In genomic region chr9:128324401-128324800, GRCh38 we compare ENCODE assay signal across 12 cellular contexts. TPM values are rescaled to one million over a fixed set of nuclear protein-coding genes. Genes with fewer than 3 reads are reported as not detected.
DNase-seq lines count a peak whose midpoint lies in the region; ATAC-seq and TF ChIP-seq lines count a peak whose summit lies in the region.
"Had no signal": no experiment of that assay in that cellular context is flagged by ENCODE, and none has a peak within 500 bp of the region (broad histone marks: within the 10 kb centered on the region; RNA-seq: fewer than 3 reads in every experiment).

No MANE protein-coding gene starts in this region.

- H4K20me1 ChIP-seq in BLaER1 treated with 17β-estradiol and CSF1 and Interleukin-3, amounts not matched to agents 10 nM and 100 nM = peaks cover 0 to 25% (median 9%) of the 10 kb centered on the region in 11 experiments; a peak in 6 of 22 replicates
- H4K20me1 ChIP-seq in GM23248 (ENCODE audit: insufficient read depth) = no peaks in the 10 kb centered on the region

- no peaks in the 10 kb centered on the region for H3K9me2 ChIP-seq in GM23248 (ENCODE audit: insufficient read depth)

- H3K4me3 Mint-ChIP-seq in activated CD8-positive, alpha-beta T cell treated with anti-CD3 and anti-CD28 coated beads for 36 hours = peak overlapping the region; percentile 99
- peak overlapping the region; percentile 25 to 99 (median 92) for H3K4me3 Mint-ChIP-seq in naive thymus-derived CD4-positive, alpha-beta T cell

- peak overlapping the region in 10 of 11 experiments; percentile 82 to 96 (median 90); a peak in 16 of 22 replicates for H3K27ac ChIP-seq in BLaER1 treated with 17β-estradiol and CSF1 and Interleukin-3, amounts not matched to agents 10 nM and 100 nM
- H3K27ac ChIP-seq in GM23248 (no peak overlapping the region), heart right ventricle (no peak overlapping the region)
- no peak overlapping the region for H3K27ac ChIP-seq in naive thymus-derived CD4-positive, alpha-beta T cell (ENCODE audit: low read depth, low read length)

- no peak for TF ChIP-seq CTCF in activated CD8-positive, alpha-beta T cell treated with anti-CD3 and anti-CD28 coated beads for 36 hours (IDR thresholded peaks at IDR 0.05)
- no peak for TF ChIP-seq CTCF in heart right ventricle (IDR thresholded peaks at IDR 0.05)

- H3K36me3 ChIP-seq in BLaER1 treated with 17β-estradiol and CSF1 and Interleukin-3, amounts not matched to agents 10 nM and 100 nM = peaks cover 34 to 74% (median 52%) of the 10 kb centered on the region in 11 experiments
- H3K36me3 ChIP-seq in GM23248 (ENCODE audit: low read depth) (0 out of 2 replicates have a peak, but pooled peaks cover 9% of the 10 kb centered on the region), heart right ventricle (peaks cover 0 to 65% (median 0%) of the 10 kb centered on the region in 9 donors)
- H3K36me3 ChIP-seq in naive thymus-derived CD4-positive, alpha-beta T cell (ENCODE audit: control insufficient read depth in 2 of 3, insufficient read depth in 3 of 3, low read length in 3 of 3) = peaks cover 0 to 36% (median 11%) of the 10 kb centered on the region in 3 experiments

- 100% methylated on average over 1 of the region's 1 CpG for WGBS in GM23248 (ENCODE audit: low coverage in 1 of 2, low lambda C conversion rate in 2 of 2, missing lambda C conversion rate in 2 of 2), 2 experiments
- 98 to 100% methylated on average over 1 of the region's 1 CpG for WGBS in heart right ventricle, 2 donors

- no peaks in the 10 kb centered on the region for H3K27me3 Mint-ChIP-seq in activated CD8-positive, alpha-beta T cell treated with anti-CD3 and anti-CD28 coated beads for 36 hours
- peaks cover 0 to 2% (median 0%) of the 10 kb centered on the region in 5 donors for H3K27me3 Mint-ChIP-seq in naive thymus-derived CD4-positive, alpha-beta T cell

- H2AFZ ChIP-seq in GM23248 = no peak overlapping the region

- H3K4me1 ChIP-seq in BLaER1 treated with 17β-estradiol and CSF1 and Interleukin-3, amounts not matched to agents 10 nM and 100 nM = peaks cover 22 to 45% (median 40%) of the 10 kb centered on the region in 10 experiments
- H3K4me1 ChIP-seq in GM23248 (ENCODE audit: insufficient read depth) (peaks cover 13% of the 10 kb centered on the region), heart right ventricle (peaks cover 8 to 44% (median 35%) of the 10 kb centered on the region in 9 donors)
- H3K4me1 ChIP-seq in naive thymus-derived CD4-positive, alpha-beta T cell (ENCODE audit: control insufficient read depth in 2 of 2, insufficient read depth in 2 of 2, low read length in 2 of 2) = peaks cover 10 to 13% of the 10 kb centered on the region in 2 donors

- DNase-seq in GM23248 (no peak), HuH-7.5 (ENCODE audit: low spot score) (no peak), foreskin melanocyte (no peak), heart right ventricle (no peak)
- DNase-seq in activated CD8-positive, alpha-beta T cell treated with anti-CD3 and anti-CD28 coated beads for 36 hours = no peak
- no peak for DNase-seq in naive thymus-derived CD4-positive, alpha-beta T cell
- DNase-seq: head of caudate nucleus, NCI-H1048, Peyer's patch, T1000 had no signal

- H3K9me3 Mint-ChIP-seq in activated CD8-positive, alpha-beta T cell treated with anti-CD3 and anti-CD28 coated beads for 36 hours = no peaks in the 10 kb centered on the region
- H3K9me3 Mint-ChIP-seq in naive thymus-derived CD4-positive, alpha-beta T cell = peaks cover 0 to 5% (median 0%) of the 10 kb centered on the region in 11 donors

- in situ Hi-C loops in GM23248 (cut with MboI) = no loop called here

- peaks cover 73% of the 10 kb centered on the region for H3K79me2 ChIP-seq in GM23248 (ENCODE audit: insufficient read depth)

- H3K4me1 Mint-ChIP-seq in activated CD8-positive, alpha-beta T cell treated with anti-CD3 and anti-CD28 coated beads for 36 hours (ENCODE audit: low read depth) = peaks cover 24% of the 10 kb centered on the region
- H3K4me1 Mint-ChIP-seq in naive thymus-derived CD4-positive, alpha-beta T cell = peaks cover 4 to 45% (median 29%) of the 10 kb centered on the region in 7 donors

- H3K27ac Mint-ChIP-seq in activated CD8-positive, alpha-beta T cell treated with anti-CD3 and anti-CD28 coated beads for 36 hours = peak overlapping the region; percentile 34
- H3K27ac Mint-ChIP-seq in naive thymus-derived CD4-positive, alpha-beta T cell = peak overlapping the region in 4 of 9 donors; percentile 12 to 97 (median 36)

- POLR2A ChIA-PET in activated CD8-positive, alpha-beta T cell treated with anti-CD3 and anti-CD28 coated beads for 36 hours (lab: Charles Lee) = interaction anchor here (0.8 kb wide), 1 partner anchor 17 kb away, joined by 3 read pairs; no protein-coding TSS in a partner anchor
- POLR2A ChIA-PET in naive thymus-derived CD4-positive, alpha-beta T cell (lab: Charles Lee) = interaction anchor here (0.9 to 1.2 kb wide), 2 partner anchors 15 to 17 kb away, joined by 3 to 5 read pairs; no protein-coding TSS in a partner anchor

- peak overlapping the region in 10 of 11 experiments; percentile 83 to 95 (median 90); a peak in 20 of 22 replicates for H3K9ac ChIP-seq in BLaER1 treated with 17β-estradiol and CSF1 and Interleukin-3, amounts not matched to agents 10 nM and 100 nM
- peak overlapping the region; percentile 88 for H3K9ac ChIP-seq in GM23248

- peaks cover 9% of the 10 kb centered on the region for H3K36me3 Mint-ChIP-seq in activated CD8-positive, alpha-beta T cell treated with anti-CD3 and anti-CD28 coated beads for 36 hours (ENCODE audit: low read depth)
- H3K36me3 Mint-ChIP-seq in naive thymus-derived CD4-positive, alpha-beta T cell = peaks cover 0 to 10% (median 2%) of the 10 kb centered on the region in 5 donors

- peak overlapping the region in 7 of 10 experiments; percentile 89 to 97 (median 96); a peak in 10 of 20 replicates for H3K4me3 ChIP-seq in BLaER1 treated with 17β-estradiol and CSF1 and Interleukin-3, amounts not matched to agents 10 nM and 100 nM
- no peak overlapping the region for H3K4me3 ChIP-seq in GM23248
- H3K4me3 ChIP-seq in naive thymus-derived CD4-positive, alpha-beta T cell (ENCODE audit: low read length) = no peak overlapping the region
- no peak overlapping the region for H3K4me3 ChIP-seq in heart right ventricle

- H3F3A ChIP-seq in GM23248 (ENCODE audit: insufficient read depth) = peaks cover 11% of the 10 kb centered on the region; the same call in 1 of the 2 replicates

- H3K9me3 ChIP-seq in BLaER1 treated with 17β-estradiol and CSF1 and Interleukin-3, amounts not matched to agents 10 nM and 100 nM (replicated peaks in 1 of 11) = no peaks in the 10 kb centered on the region
- H3K9me3 ChIP-seq in GM23248 (ENCODE audit: low read depth) = no peaks in the 10 kb centered on the region
- H3K9me3 ChIP-seq in naive thymus-derived CD4-positive, alpha-beta T cell (ENCODE audit: control insufficient read depth in 2 of 3, low read length in 3 of 3) = no peaks in the 10 kb centered on the region
- no peaks in the 10 kb centered on the region for H3K9me3 ChIP-seq in heart right ventricle
- H3K9me3 ChIP-seq: Peyer's patch had no signal

- no peak for ATAC-seq in activated CD8-positive, alpha-beta T cell treated with anti-CD3 and anti-CD28 coated beads for 36 hours
- no peak for ATAC-seq in naive thymus-derived CD4-positive, alpha-beta T cell
- ATAC-seq in heart right ventricle (no peak), GM21723 (IDR thresholded peaks at IDR 0.05; ENCODE audit: unreplicated experiment) (no peak)

- peak overlapping the region; percentile 80 to 98 (median 94) for H3K4me2 ChIP-seq in BLaER1 treated with 17β-estradiol and CSF1 and Interleukin-3, amounts not matched to agents 10 nM and 100 nM
- H3K4me2 ChIP-seq in GM23248 (ENCODE audit: unreplicated experiment) = peak overlapping the region; percentile 83

- intact Hi-C loops in activated CD8-positive, alpha-beta T cell treated with anti-CD3 and anti-CD28 coated beads for 36 hours (cut with micrococcal nuclease) = no loop called here
- intact Hi-C loops in naive thymus-derived CD4-positive, alpha-beta T cell (cut with micrococcal nuclease) = loop anchor here (5.0 kb wide), 4 partner anchors 132 to 623 kb away; partner anchors contain the start of genes CIZ1 (in 2 of the 2), CDK9 (in 1 of the 2), DOLK (in 1 of the 2) and NUP188 (in 1 of the 2)
- intact Hi-C loops in heart right ventricle (cut with DNase I) = loop anchor here in 4 of 10 donors (5.0 to 10.0 kb wide), 2 partner anchors 47 to 130 kb away; partner anchors contain the start of genes GOLGA2 (in 3 of the 4), SWI5 (in 3 of the 4) and CIZ1 (in 1 of the 4)

- H3K27me3 ChIP-seq in BLaER1 treated with 17β-estradiol and CSF1 and Interleukin-3, amounts not matched to agents 10 nM and 100 nM = no peaks in the 10 kb centered on the region
- H3K27me3 ChIP-seq in GM23248 (replicated peaks; ENCODE audit: insufficient read depth) (no peaks in the 10 kb centered on the region), heart right ventricle (no peaks in the 10 kb centered on the region)
- H3K27me3 ChIP-seq in naive thymus-derived CD4-positive, alpha-beta T cell (ENCODE audit: control insufficient read depth in 2 of 2, insufficient read depth in 2 of 2, low read length in 2 of 2) = no peaks in the 10 kb centered on the region
- H3K27me3 ChIP-seq: Peyer's patch had no signal

- CTCF ChIA-PET in activated CD8-positive, alpha-beta T cell treated with anti-CD3 and anti-CD28 coated beads for 36 hours (lab: Charles Lee) = interaction anchor here (1.0 to 1.3 kb wide), 2 partner anchors 29 to 69 kb away, joined by 3 to 4 read pairs; no protein-coding TSS in a partner anchor
- CTCF ChIA-PET in naive thymus-derived CD4-positive, alpha-beta T cell (lab: Charles Lee) = interaction anchor here (1.2 kb wide), 1 partner anchor 11 kb away, joined by 3 read pairs; no protein-coding TSS in a partner anchor

RNA-seq across cellular contexts. Expression of gene COQ4, which starts 1.8 kb away (rescaled TPM):
- total RNA-seq in GM23248 (2014; rRNA removed; shearing (Covaris generic)) = 29.1 and 46.8 TPM in 2 replicates
- 34.1 and 36.0 TPM in 2 replicates for polyA plus RNA-seq in GM23248 (2016; fragmentation: Nextera tagmentation; extraction: Ambion mirVana)
- 10 to 100 TPM; 31.9 to 33.5 TPM for total RNA-seq in activated CD8-positive, alpha-beta T cell treated with anti-CD3 and anti-CD28 coated beads for 36 hours
- 10 to 100 TPM; 32.9 to 47.2 (median 42.4) TPM for total RNA-seq in naive thymus-derived CD4-positive, alpha-beta T cell
- 10 to 100 TPM; 29.6 to 30.3 TPM for polyA plus RNA-seq in naive thymus-derived CD4-positive, alpha-beta T cell
- total RNA-seq in heart right ventricle = 10 to 100 TPM; 26.5 to 35.8 (median 30.0) TPM
- 10 to 100 TPM; 36.3 to 42.8 TPM for polyA plus RNA-seq in heart right ventricle

RNA-seq across cellular contexts. Expression of gene TRUB2, which starts 2.2 kb away (rescaled TPM):
- total RNA-seq in GM23248 (2014; rRNA removed; shearing (Covaris generic)) = 10.0 and 13.8 TPM in 2 replicates
- 30.3 and 33.2 TPM in 2 replicates for polyA plus RNA-seq in GM23248 (2016; fragmentation: Nextera tagmentation; extraction: Ambion mirVana)
- total RNA-seq in activated CD8-positive, alpha-beta T cell treated with anti-CD3 and anti-CD28 coated beads for 36 hours = 10 to 100 TPM; 29.7 to 30.1 TPM
- 10 to 100 TPM; 11.5 to 27.2 (median 21.6) TPM for total RNA-seq in naive thymus-derived CD4-positive, alpha-beta T cell
- polyA plus RNA-seq in naive thymus-derived CD4-positive, alpha-beta T cell = 10 to 100 TPM; 19.8 to 26.3 TPM
- total RNA-seq in heart right ventricle = 10 to 100 TPM; 32.8 to 50.3 (median 44.2) TPM
- polyA plus RNA-seq in heart right ventricle = 10 to 100 TPM; 18.0 to 27.4 TPM

RNA-seq across cellular contexts. Expression of gene SLC27A4, which starts 15.9 kb away (rescaled TPM):
- total RNA-seq in GM23248 (2014; rRNA removed; shearing (Covaris generic)) = 22.9 and 30.9 TPM in 2 replicates
- polyA plus RNA-seq in GM23248 (2016; fragmentation: Nextera tagmentation; extraction: Ambion mirVana) = 11.8 and 12.3 TPM in 2 replicates
- total RNA-seq in activated CD8-positive, alpha-beta T cell treated with anti-CD3 and anti-CD28 coated beads for 36 hours = 10 to 100 TPM; 10.5 to 11.2 TPM
- total RNA-seq in naive thymus-derived CD4-positive, alpha-beta T cell = 10 to 100 TPM in 4 of 5 experiments, 1 to 10 TPM in 1; 6.4 to 20.1 (median 12.1) TPM
- polyA plus RNA-seq in naive thymus-derived CD4-positive, alpha-beta T cell = 1 to 10 TPM; 6.1 to 7.3 TPM
- 10 to 100 TPM in 9 of 10 donors, 1 to 10 TPM in 1; 10.0 to 26.3 (median 15.5) TPM for total RNA-seq in heart right ventricle
- polyA plus RNA-seq in heart right ventricle = 10 to 100 TPM; 35.0 to 37.2 TPM

RNA-seq across cellular contexts. Expression of gene URM1, which starts 46.8 kb away (rescaled TPM):
- total RNA-seq in GM23248 (2014; rRNA removed; shearing (Covaris generic)) = 39.2 and 59.2 TPM in 2 replicates
- 60.9 and 64.4 TPM in 2 replicates for polyA plus RNA-seq in GM23248 (2016; fragmentation: Nextera tagmentation; extraction: Ambion mirVana)
- total RNA-seq in activated CD8-positive, alpha-beta T cell treated with anti-CD3 and anti-CD28 coated beads for 36 hours = 10 to 100 TPM; 56.3 to 60.2 TPM
- total RNA-seq in naive thymus-derived CD4-positive, alpha-beta T cell = 10 to 100 TPM; 32.3 to 72.4 (median 47.5) TPM
- 10 to 100 TPM; 49.9 to 50.0 TPM for polyA plus RNA-seq in naive thymus-derived CD4-positive, alpha-beta T cell
- total RNA-seq in heart right ventricle = 10 to 100 TPM; 39.2 to 64.3 (median 51.2) TPM
- polyA plus RNA-seq in heart right ventricle = 10 to 100 TPM; 18.7 to 75.7 TPM

RNA-seq across cellular contexts. Expression of gene SWI5, which starts 48.3 kb away (rescaled TPM):
- 32.8 and 43.3 TPM in 2 replicates for total RNA-seq in GM23248 (2014; rRNA removed; shearing (Covaris generic))
- polyA plus RNA-seq in GM23248 (2016; fragmentation: Nextera tagmentation; extraction: Ambion mirVana) (60.7 and 64.9 TPM in 2 replicates), heart right ventricle (10 to 100 TPM; 17.0 to 46.3 TPM)
- total RNA-seq in activated CD8-positive, alpha-beta T cell treated with anti-CD3 and anti-CD28 coated beads for 36 hours = 10 to 100 TPM; 12.4 to 13.3 TPM
- total RNA-seq in naive thymus-derived CD4-positive, alpha-beta T cell = 10 to 100 TPM in 2 of 5 experiments, 1 to 10 TPM in 3; 8.7 to 17.4 (median 9.8) TPM
- polyA plus RNA-seq in naive thymus-derived CD4-positive, alpha-beta T cell = 10 to 100 TPM; 34.6 to 36.6 TPM
- 10 to 100 TPM; 13.9 to 23.8 (median 20.8) TPM for total RNA-seq in heart right ventricle

Comparison
In these comparisons a context has a peak if more than half of its experiments do, and no peak if none do; other contexts are left out.
1. H3K27ac ChIP-seq: peak in BLaER1 treated with 17β-estradiol and CSF1 and Interleukin-3, amounts not matched to agents 10 nM and 100 nM (10 of 11); none in GM23248 (single experiment), naive thymus-derived CD4-positive, alpha-beta T cell (single experiment) and heart right ventricle (0 of 10).
2. H3K4me3 ChIP-seq: peak in BLaER1 treated with 17β-estradiol and CSF1 and Interleukin-3, amounts not matched to agents 10 nM and 100 nM (7 of 10); none in GM23248 (single experiment), naive thymus-derived CD4-positive, alpha-beta T cell (single experiment) and heart right ventricle (0 of 10).